8 cellular contexts compared by ENCODE assay signal in genomic region chr20:51541189-51542032, GRCh38. TPM values are rescaled to one million over a fixed set of nuclear protein-coding genes. Genes with fewer than 3 reads are reported as not detected.
DNase-seq lines count a peak whose midpoint lies in the region; ATAC-seq lines count a peak whose summit lies in the region.

No MANE protein-coding gene starts in this region.

- ATAC-seq in CD4-positive, CD25-positive, alpha-beta regulatory T cell (ENCODE audit: low read depth in 2 of 2) = peak; percentile 65
- ATAC-seq in GM21423 (IDR thresholded peaks at IDR 0.05; ENCODE audit: unreplicated experiment) = peak; percentile 37
- ATAC-seq in effector memory CD8-positive, alpha-beta T cell (replicated peaks) = peak; percentile 79

- intact Hi-C loops in activated CD4-positive, alpha-beta memory T cell treated with anti-CD3 and anti-CD28 coated beads for 36 hours (cut with micrococcal nuclease) = loop anchor here (1.0 to 2.0 kb wide), 8 partner anchors 10 to 155 kb away; no protein-coding TSS in a partner anchor

- peaks cover 14% of the 10 kb centered on the region for H3K36me3 ChIP-seq in CD4-positive, CD25-positive, alpha-beta regulatory T cell (ENCODE audit: control insufficient read depth, insufficient read depth, low read length)
- peaks cover 0 to 7% of the 10 kb centered on the region in 2 donors for H3K36me3 ChIP-seq in mucosa of rectum (ENCODE audit: control insufficient read depth in 2 of 2, insufficient read depth in 2 of 2, low read length in 2 of 2)

- peaks cover 4% of the 10 kb centered on the region for H3K27me3 ChIP-seq in CD4-positive, CD25-positive, alpha-beta regulatory T cell (ENCODE audit: control insufficient read depth, insufficient read depth, low read length)
- peaks cover 0 to 3% of the 10 kb centered on the region in 2 donors for H3K27me3 ChIP-seq in mucosa of rectum (ENCODE audit: control insufficient read depth in 2 of 2, insufficient read depth in 2 of 2, low read length in 2 of 2)

- peak overlapping the region; percentile 85 for H3K4me3 ChIP-seq in CD4-positive, CD25-positive, alpha-beta regulatory T cell (ENCODE audit: low read depth, low read length)
- peak overlapping the region; percentile 49 to 76 for H3K4me3 ChIP-seq in mucosa of rectum (ENCODE audit: low read length in 2 of 2)

- peak overlapping the region; percentile 91 to 96 (median 94) for H3K27ac Mint-ChIP-seq in CD4-positive, CD25-positive, alpha-beta regulatory T cell
- peak overlapping the region; percentile 98 for H3K27ac Mint-ChIP-seq in activated CD4-positive, alpha-beta memory T cell treated with anti-CD3 and anti-CD28 coated beads for 36 hours
- H3K27ac Mint-ChIP-seq in effector memory CD8-positive, alpha-beta T cell = peak overlapping the region; percentile 99 to 100

- H3K4me3 Mint-ChIP-seq in CD4-positive, CD25-positive, alpha-beta regulatory T cell = peak overlapping the region; percentile 92 to 98 (median 98)
- H3K4me3 Mint-ChIP-seq in activated CD4-positive, alpha-beta memory T cell treated with anti-CD3 and anti-CD28 coated beads for 36 hours = peak overlapping the region; percentile 98
- H3K4me3 Mint-ChIP-seq in effector memory CD8-positive, alpha-beta T cell = peak overlapping the region; percentile 99

- H3K4me1 ChIP-seq in CD4-positive, CD25-positive, alpha-beta regulatory T cell (ENCODE audit: control insufficient read depth, insufficient read depth, low read length, poor library complexity, severe bottlenecking) = peaks cover 53% of the 10 kb centered on the region
- H3K4me1 ChIP-seq in mucosa of rectum (ENCODE audit: control insufficient read depth in 2 of 2, insufficient read depth in 2 of 2, low read length in 2 of 2) = peaks cover 20 to 31% of the 10 kb centered on the region in 2 donors

- H3K27me3 Mint-ChIP-seq in CD4-positive, CD25-positive, alpha-beta regulatory T cell = peaks cover 6% of the 10 kb centered on the region
- peaks cover 3% of the 10 kb centered on the region for H3K27me3 Mint-ChIP-seq in activated CD4-positive, alpha-beta memory T cell treated with anti-CD3 and anti-CD28 coated beads for 36 hours
- no peaks in the 10 kb centered on the region for H3K27me3 Mint-ChIP-seq in effector memory CD8-positive, alpha-beta T cell

- CTCF ChIA-PET in activated CD4-positive, alpha-beta memory T cell treated with anti-CD3 and anti-CD28 coated beads for 36 hours (lab: Charles Lee) = interaction anchor here (0.8 to 6.4 kb wide), 24 partner anchors 9 to 168 kb away, joined by 3 to 53 read pairs (median 4); no protein-coding TSS in a partner anchor

- peak; percentile 74 to 85 (median 75) for DNase-seq in CD4-positive, CD25-positive, alpha-beta regulatory T cell
- DNase-seq in NCI-H1092 (lab: John Stamatoyannopoulos, UW) (peak; percentile 41), DMS53 treated with DMSO at 0.1 percent for 48 hours (lab: John Stamatoyannopoulos, UW; ENCODE audit: unreplicated experiment) (no peak)
- peak; percentile 92 for DNase-seq in activated CD4-positive, alpha-beta memory T cell treated with anti-CD3 and anti-CD28 coated beads for 36 hours
- DNase-seq in effector memory CD8-positive, alpha-beta T cell = peak; percentile 83 to 86 (median 86)
- peak; percentile 79 to 85 for DNase-seq in stimulated activated CD8-positive, alpha-beta memory T cell treated with anti-CD3 and anti-CD28 coated beads, Interleukin-7, amount 100 ng/mL, for 4 hours (ENCODE audit: low read depth in 2 of 2)

- no peaks in the 10 kb centered on the region for H3K9me3 ChIP-seq in CD4-positive, CD25-positive, alpha-beta regulatory T cell (ENCODE audit: control insufficient read depth in 2 of 2, low read length in 2 of 2)
- no peaks in the 10 kb centered on the region for H3K9me3 ChIP-seq in mucosa of rectum (ENCODE audit: control insufficient read depth in 2 of 2, low read length in 2 of 2)

- POLR2A ChIA-PET in activated CD4-positive, alpha-beta memory T cell treated with anti-CD3 and anti-CD28 coated beads for 36 hours (lab: Charles Lee) = interaction anchor here (0.6 to 6.4 kb wide), 22 partner anchors 10 to 1434 kb away, joined by 3 to 128 read pairs (median 5); partner anchors contain the start of gene DPM1

- H3K27ac ChIP-seq in CD4-positive, CD25-positive, alpha-beta regulatory T cell (ENCODE audit: insufficient read depth, low read length, poor library complexity, severe bottlenecking) = peak overlapping the region; percentile 95
- H3K27ac ChIP-seq in mucosa of rectum (ENCODE audit: low read depth in 2 of 2, low read length in 2 of 2) = peak overlapping the region; percentile 56 to 75

- peaks cover 14% of the 10 kb centered on the region for H3K36me3 Mint-ChIP-seq in CD4-positive, CD25-positive, alpha-beta regulatory T cell
- peaks cover 38% of the 10 kb centered on the region for H3K36me3 Mint-ChIP-seq in activated CD4-positive, alpha-beta memory T cell treated with anti-CD3 and anti-CD28 coated beads for 36 hours
- peaks cover 38% of the 10 kb centered on the region for H3K36me3 Mint-ChIP-seq in effector memory CD8-positive, alpha-beta T cell (ENCODE audit: insufficient read depth)

- H3K4me1 Mint-ChIP-seq in CD4-positive, CD25-positive, alpha-beta regulatory T cell = peaks cover 24 to 61% (median 39%) of the 10 kb centered on the region in 4 donors
- peaks cover 49% of the 10 kb centered on the region for H3K4me1 Mint-ChIP-seq in activated CD4-positive, alpha-beta memory T cell treated with anti-CD3 and anti-CD28 coated beads for 36 hours (ENCODE audit: low read depth)
- peaks cover 47 to 61% of the 10 kb centered on the region in 2 donors for H3K4me1 Mint-ChIP-seq in effector memory CD8-positive, alpha-beta T cell (ENCODE audit: low read depth in 2 of 2)

- H3K9ac ChIP-seq in mucosa of rectum (ENCODE audit: low read depth in 1 of 2, low read length in 2 of 2) = peak overlapping the region; percentile 67 to 76

- peaks cover 0 to 2% (median 0%) of the 10 kb centered on the region in 7 donors for H3K9me3 Mint-ChIP-seq in CD4-positive, CD25-positive, alpha-beta regulatory T cell
- H3K9me3 Mint-ChIP-seq in activated CD4-positive, alpha-beta memory T cell treated with anti-CD3 and anti-CD28 coated beads for 36 hours = no peaks in the 10 kb centered on the region
- no peaks in the 10 kb centered on the region for H3K9me3 Mint-ChIP-seq in effector memory CD8-positive, alpha-beta T cell

RNA-seq across cellular contexts. Expression of gene NFATC2, which starts 1.1 kb away (rescaled TPM):
- total RNA-seq in CD4-positive, CD25-positive, alpha-beta regulatory T cell = 56.8 TPM
- polyA plus RNA-seq in CD4-positive, CD25-positive, alpha-beta regulatory T cell = 10 to 100 TPM; 11.0 to 17.6 (median 13.5) TPM
- total RNA-seq in activated CD4-positive, alpha-beta memory T cell treated with anti-CD3 and anti-CD28 coated beads for 36 hours = 10 to 100 TPM; 35.8 to 36.5 TPM
